1 cellular context compared by ENCODE assay signal in genomic region chr1:204256531-204256930, GRCh38.
TF ChIP-seq lines count a peak whose summit lies in the region.

No MANE protein-coding gene starts in this region.

TF ChIP-seq in H1, 55 proteins besides CTCF, POLR2A, EP300 and RAD21 (continued from another document):
- no peak for TF ChIP-seq KDM5A (IDR thresholded peaks at IDR 0.05; ENCODE audit: low read length)
- TF ChIP-seq GABPA (IDR thresholded peaks at IDR 0.05; ENCODE audit: borderline replicate concordance, insufficient read depth, low read length), result no peak
- TF ChIP-seq, protein P1, sequence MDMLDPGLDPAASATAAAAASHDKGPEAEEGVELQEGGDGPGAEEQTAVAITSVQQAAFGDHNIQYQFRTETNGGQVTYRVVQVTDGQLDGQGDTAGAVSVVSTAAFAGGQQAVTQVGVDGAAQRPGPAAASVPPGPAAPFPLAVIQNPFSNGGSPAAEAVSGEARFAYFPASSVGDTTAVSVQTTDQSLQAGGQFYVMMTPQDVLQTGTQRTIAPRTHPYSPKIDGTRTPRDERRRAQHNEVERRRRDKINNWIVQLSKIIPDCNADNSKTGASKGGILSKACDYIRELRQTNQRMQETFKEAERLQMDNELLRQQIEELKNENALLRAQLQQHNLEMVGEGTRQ (IDR thresholded peaks at IDR 0.05; ENCODE audit: low read length), result no peak
- TF ChIP-seq NRF1 (IDR thresholded peaks at IDR 0.05; ENCODE audit: low read depth, low read length), result no peak
- TF ChIP-seq TBP (IDR thresholded peaks at IDR 0.05; ENCODE audit: low read depth, low read length), result no peak
- no peak for TF ChIP-seq TAF7 (optimal IDR thresholded peaks at IDR 0.05; ENCODE audit: borderline replicate concordance, low read depth, low read length)
- no peak for TF ChIP-seq SP4 (IDR thresholded peaks at IDR 0.05; ENCODE audit: low read length)
- TF ChIP-seq SIX5 (IDR thresholded peaks at IDR 0.05; ENCODE audit: low read depth, low read length), result no peak
- TF ChIP-seq SP2 (IDR thresholded peaks at IDR 0.05; ENCODE audit: low read length), result no peak
- TF ChIP-seq CHD7 (IDR thresholded peaks at IDR 0.05; ENCODE audit: insufficient replicate concordance, low read length), result no peak
- TF ChIP-seq MAFK (IDR thresholded peaks at IDR 0.05; ENCODE audit: low read depth, low read length), result no peak
- no peak for TF ChIP-seq JUND (IDR thresholded peaks at IDR 0.05; ENCODE audit: low read length)
- no peak for TF ChIP-seq TAF1 (IDR thresholded peaks at IDR 0.05; ENCODE audit: low read depth, low read length)
- TF ChIP-seq HDAC6 (IDR thresholded peaks at IDR 0.05; ENCODE audit: low read depth, low read length), result no peak
- no peak for TF ChIP-seq CHD2 (IDR thresholded peaks at IDR 0.05; ENCODE audit: low read length)
